Comparison of ENCODE assay signal across 19 cellular contexts in the genomic region with DNA sequence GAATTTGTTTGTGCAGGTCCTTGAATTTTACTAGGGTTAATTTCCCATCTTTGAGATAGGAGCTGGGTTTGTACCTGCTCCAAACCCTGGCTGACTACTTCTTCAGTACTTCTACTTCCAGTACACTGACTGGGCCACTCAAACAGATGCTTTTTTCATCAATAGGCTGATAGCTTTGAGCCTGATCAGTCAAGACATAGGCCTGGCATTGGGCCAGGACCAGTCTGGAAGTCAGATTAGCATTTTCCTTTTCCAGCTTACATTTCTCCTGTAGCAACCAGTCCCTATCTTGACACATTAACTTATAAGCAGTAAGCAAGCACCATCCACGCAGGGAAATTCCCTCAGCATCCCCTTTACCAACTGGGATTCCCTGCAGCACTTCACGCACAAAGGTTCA.
"Had no signal": no experiment of that assay in that cellular context is flagged by ENCODE, and none has a peak within 500 bp of the region (broad histone marks: within the 10 kb centered on the region; RNA-seq: fewer than 3 reads in every experiment).

No MANE protein-coding gene starts in this region.

- H3K27ac Mint-ChIP-seq: stimulated activated naive B cell treated with anti-CD40 and anti-IgM and Interleukin-4, amounts not matched to agents 10 μg/mL and 1 μg/mL and 100 μg/mL, for 72 hours; stimulated activated naive CD8-positive, alpha-beta T cell treated with anti-CD3 and anti-CD28 coated beads, Interleukin-15, amount 100 ng/mL, for 72 hours had no signal

- H3K4me3 Mint-ChIP-seq: natural killer cell treated with Interleukin-12 subunit alpha and Interleukin-12 subunit beta and Interleukin-15 and Interleukin-18, amount 100 ng/mL, for 72 hours; stimulated activated naive B cell treated with anti-CD40 and anti-IgM and Interleukin-4, amounts not matched to agents 10 μg/mL and 1 μg/mL and 100 μg/mL, for 72 hours; stimulated activated naive CD8-positive, alpha-beta T cell treated with anti-CD3 and anti-CD28 coated beads, Interleukin-15, amount 100 ng/mL, for 72 hours had no signal

- H3K4me3 ChIP-seq: hepatocyte, lung, spleen, testis, transverse colon had no signal

- H3K36me3 Mint-ChIP-seq: natural killer cell treated with Interleukin-12 subunit alpha and Interleukin-12 subunit beta and Interleukin-15 and Interleukin-18, amount 100 ng/mL, for 72 hours had no signal

- H3K79me2 ChIP-seq: hepatocyte had no signal

- H3K4me1 ChIP-seq: foreskin keratinocyte, spleen, testis, transverse colon had no signal

- H3K27me3 ChIP-seq: foreskin keratinocyte, hepatocyte, spleen, testis, transverse colon had no signal

- H3K4me1 Mint-ChIP-seq: stimulated activated naive CD8-positive, alpha-beta T cell treated with anti-CD3 and anti-CD28 coated beads, Interleukin-15, amount 100 ng/mL, for 72 hours had no signal

- H3K27ac ChIP-seq: foreskin keratinocyte, hepatocyte, spleen, testis, transverse colon had no signal

- H3K4me2 ChIP-seq: hepatocyte had no signal

- H2AFZ ChIP-seq: hepatocyte had no signal

- H3K9me3 Mint-ChIP-seq: natural killer cell treated with Interleukin-12 subunit alpha and Interleukin-12 subunit beta and Interleukin-15 and Interleukin-18, amount 100 ng/mL, for 72 hours; stimulated activated naive B cell treated with anti-CD40 and anti-IgM and Interleukin-4, amounts not matched to agents 10 μg/mL and 1 μg/mL and 100 μg/mL, for 72 hours; stimulated activated naive CD8-positive, alpha-beta T cell treated with anti-CD3 and anti-CD28 coated beads, Interleukin-15, amount 100 ng/mL, for 72 hours had no signal

- H3K27me3 Mint-ChIP-seq: natural killer cell treated with Interleukin-12 subunit alpha and Interleukin-12 subunit beta and Interleukin-15 and Interleukin-18, amount 100 ng/mL, for 72 hours; stimulated activated naive B cell treated with anti-CD40 and anti-IgM and Interleukin-4, amounts not matched to agents 10 μg/mL and 1 μg/mL and 100 μg/mL, for 72 hours; stimulated activated naive CD8-positive, alpha-beta T cell treated with anti-CD3 and anti-CD28 coated beads, Interleukin-15, amount 100 ng/mL, for 72 hours had no signal

- ATAC-seq: foreskin keratinocyte; left colon; left ventricle myocardium superior; natural killer cell treated with Interleukin-12 subunit alpha and Interleukin-12 subunit beta and Interleukin-15 and Interleukin-18, amount 100 ng/mL, for 72 hours; sciatic nerve; stimulated activated naive B cell treated with anti-CD40 and anti-IgM and Interleukin-4, amounts not matched to agents 10 μg/mL and 1 μg/mL and 100 μg/mL, for 72 hours; stimulated activated naive CD8-positive, alpha-beta T cell treated with anti-CD3 and anti-CD28 coated beads, Interleukin-15, amount 100 ng/mL, for 72 hours had no signal

- DNase-seq: effector memory CD4-positive, alpha-beta T cell; foreskin keratinocyte; head of caudate nucleus; left colon; left ventricle myocardium superior; mesenchymal stem cell; midbrain; spleen; stimulated activated CD4-positive, alpha-beta T cell treated with anti-CD3 and anti-CD28 coated beads, Interleukin-15, amount 100 ng/mL, for 24 hours; stimulated activated CD4-positive, alpha-beta T cell treated with anti-CD3 and anti-CD28 coated beads, Interleukin-2, amount 100 ng/mL, for 24 hours; stimulated activated CD4-positive, alpha-beta T cell treated with anti-CD3 and anti-CD28 coated beads, Interleukin-4, amount 100 ng/mL, for 4 hours; stimulated activated naive B cell treated with anti-CD40 and anti-IgM and Interleukin-4, amounts not matched to agents 10 μg/mL and 1 μg/mL and 100 μg/mL, for 72 hours; stimulated activated naive CD8-positive, alpha-beta T cell treated with anti-CD3 and anti-CD28 coated beads, Interleukin-15, amount 100 ng/mL, for 72 hours; testis; transverse colon had no signal

- H3K36me3 ChIP-seq: transverse colon had no signal

- H3K9me3 ChIP-seq: spleen, testis, transverse colon had no signal
